9 cellular contexts compared by ENCODE assay signal in the genomic region with DNA sequence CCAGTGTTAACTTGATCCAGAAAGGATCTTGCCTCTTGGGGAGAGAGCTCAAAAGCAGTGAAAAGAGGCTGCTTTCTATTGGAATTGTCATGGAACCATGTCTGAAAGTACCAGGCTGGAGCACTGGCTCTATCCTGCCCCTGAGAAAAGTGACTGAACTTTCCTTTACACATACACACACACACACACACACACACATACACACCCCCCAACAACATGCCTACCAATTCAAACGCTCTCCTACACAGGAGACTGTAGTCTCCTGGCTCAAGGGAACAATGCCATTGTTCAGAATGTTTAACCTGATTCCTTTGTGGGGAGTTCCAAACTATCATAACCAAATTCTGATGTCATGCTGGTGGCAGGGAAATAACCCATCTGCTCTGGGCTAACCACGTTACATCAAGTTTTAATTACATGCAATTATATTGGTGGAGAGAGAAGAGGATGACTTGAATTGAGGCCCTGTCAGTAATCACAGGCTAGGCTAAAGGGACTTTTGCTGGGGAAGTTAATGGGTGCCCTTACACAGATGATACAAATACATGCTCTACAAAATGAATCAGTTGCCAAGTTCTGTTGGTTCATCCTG. TPM values are rescaled to one million over a fixed set of nuclear protein-coding genes. Genes with fewer than 3 reads are reported as not detected.
A peak's percentile ranks its signal among the peaks of the same experiment; 100 is the strongest.
DNase-seq lines count a peak whose midpoint lies in the region; ATAC-seq and TF ChIP-seq lines count a peak whose summit lies in the region.
"Had no signal": no experiment of that assay in that cellular context is flagged by ENCODE, and none has a peak within 500 bp of the region (broad histone marks: within the 10 kb centered on the region; RNA-seq: fewer than 3 reads in every experiment).

No MANE protein-coding gene starts in this region.

- ATAC-seq in GM21515 (IDR thresholded peaks at IDR 0.05; ENCODE audit: unreplicated experiment), result peak; percentile 52
- peak; percentile 30 for ATAC-seq in HG03575 (IDR thresholded peaks at IDR 0.05; ENCODE audit: extremely low read depth, insufficient number of reproducible peaks, low FRiP score, unreplicated experiment)

- TF ChIP-seq CTCF in GM13977 (IDR thresholded peaks at IDR 0.05; ENCODE audit: extremely low read depth, insufficient read depth, missing control alignments) (no peak), fibroblast of the aortic adventitia (IDR thresholded peaks at IDR 0.05; ENCODE audit: insufficient read depth, low read length) (no peak)

- H3K4me3 ChIP-seq in fibroblast of the aortic adventitia (ENCODE audit: low read depth, low read length), result no peak overlapping the region

- DNase-seq in GM13977 (ENCODE audit: low spot score) (peak; percentile 50), fibroblast of the aortic adventitia (ENCODE audit: low read depth) (peak; percentile 30), NCI-H2196 (lab: John Stamatoyannopoulos, UW; ENCODE audit: unreplicated experiment) (no peak), NCI-H2171 (lab: John Stamatoyannopoulos, UW) (no peak), NCI-H748 (lab: John Stamatoyannopoulos, UW; ENCODE audit: unreplicated experiment) (no peak), OCI-M1 (lab: John Stamatoyannopoulos, UW) (no peak)
- DNase-seq: NCI-H1092 treated with DMSO at 0.1 percent for 48 hours had no signal

- in situ Hi-C loops in GM13977 (cut with MboI; ENCODE audit: low pct_unique_long_range_greater_than_20kb, low sequenced_read_pairs, unreplicated experiment), result no loop called here

RNA-seq across cellular contexts. Expression of a gene that starts 52.3 kb away (rescaled TPM):
- total RNA-seq in fibroblast of the aortic adventitia (ENCODE audit: low replicate concordance), result 8.0 and 26.8 TPM in 2 replicates

Comparison
In these comparisons a context has a peak if more than half of its experiments do, and no peak if none do; other contexts are left out.
1. DNase-seq: peak in GM13977 (single experiment) and fibroblast of the aortic adventitia (single experiment); none in NCI-H2196 (single experiment), NCI-H2171 (single experiment), NCI-H748 (single experiment) and OCI-M1 (single experiment).